ENCODE assay signal across 19 cellular contexts in genomic region chr3:14766428-14767244, GRCh38. TPM values are rescaled to one million over a fixed set of nuclear protein-coding genes. Genes with fewer than 3 reads are reported as not detected.
"Had no signal": no experiment of that assay in that cellular context is flagged by ENCODE, and none has a peak within 500 bp of the region (broad histone marks: within the 10 kb centered on the region; RNA-seq: fewer than 3 reads in every experiment).

No MANE protein-coding gene starts in this region.

- H3K4me3 Mint-ChIP-seq: activated CD4-positive, alpha-beta memory T cell treated with anti-CD3 and anti-CD28 coated beads, Interleukin-2, amount 10 ng/mL, durations not matched to agents 7 days and 5 days; activated T-cell treated with anti-CD3 and anti-CD28 coated beads, Interleukin-2, amount 50 U/mL, for 4 hours; nephron; WTC11 had no signal

- H3K4me1 Mint-ChIP-seq: nephron, WTC11 had no signal

- H3K27ac ChIP-seq: body of pancreas, colonic mucosa, psoas muscle, sigmoid colon, thyroid gland, uterus had no signal

- H3K4me1 ChIP-seq: body of pancreas, colonic mucosa, psoas muscle, sigmoid colon, uterus had no signal

- DNase-seq: activated CD4-positive, alpha-beta memory T cell treated with anti-CD3 and anti-CD28 coated beads, Interleukin-2, amount 10 ng/mL, durations not matched to agents 7 days and 5 days; activated CD4-positive, alpha-beta T cell treated with anti-CD3 and anti-CD28 coated beads for 4 hours; activated T-cell treated with anti-CD3 and anti-CD28 coated beads, Interleukin-2, amount 50 U/mL, for 4 hours; amygdala; body of pancreas; caudate nucleus; colonic mucosa; hypothalamus; mesendoderm; psoas muscle; sigmoid colon; stimulated activated CD4-positive, alpha-beta T cell treated with anti-CD3 and anti-CD28 coated beads, Interleukin-1b, Interleukin-23, amount 100 ng/mL, for 48 hours; T-helper 2 cell; uterus had no signal

- H3K36me3 Mint-ChIP-seq: WTC11 had no signal

- ATAC-seq: activated naive CD4-positive, alpha-beta T cell treated with anti-CD3 and anti-CD28 coated beads, Interleukin-2, amount 50 U/mL, for 72 hours; body of pancreas; esophagus mucosa; psoas muscle; WTC11 had no signal

- H3K27ac Mint-ChIP-seq: activated CD4-positive, alpha-beta memory T cell treated with anti-CD3 and anti-CD28 coated beads, Interleukin-2, amount 10 ng/mL, durations not matched to agents 7 days and 5 days; activated naive CD4-positive, alpha-beta T cell treated with anti-CD3 and anti-CD28 coated beads, Interleukin-2, amount 50 U/mL, for 72 hours; nephron; WTC11 had no signal

- H3K9me3 Mint-ChIP-seq: activated CD4-positive, alpha-beta memory T cell treated with anti-CD3 and anti-CD28 coated beads, Interleukin-2, amount 10 ng/mL, durations not matched to agents 7 days and 5 days; activated naive CD4-positive, alpha-beta T cell treated with anti-CD3 and anti-CD28 coated beads, Interleukin-2, amount 50 U/mL, for 72 hours; activated T-cell treated with anti-CD3 and anti-CD28 coated beads, Interleukin-2, amount 50 U/mL, for 4 hours; WTC11 had no signal

- H3K4me3 ChIP-seq: body of pancreas, colonic mucosa, psoas muscle, sigmoid colon, thyroid gland, uterus had no signal

- H3K9me3 ChIP-seq: body of pancreas, colonic mucosa, psoas muscle, sigmoid colon, thyroid gland, uterus had no signal

- H3K36me3 ChIP-seq: colonic mucosa, sigmoid colon, thyroid gland, uterus had no signal

- H3K27me3 ChIP-seq: body of pancreas, colonic mucosa, sigmoid colon, thyroid gland, uterus had no signal

- H3K27me3 Mint-ChIP-seq: activated CD4-positive, alpha-beta memory T cell treated with anti-CD3 and anti-CD28 coated beads, Interleukin-2, amount 10 ng/mL, durations not matched to agents 7 days and 5 days had no signal

RNA-seq across cellular contexts. Expression of gene FGD5, which starts 52.1 kb away (rescaled TPM):
- total RNA-seq: activated naive CD4-positive, alpha-beta T cell treated with anti-CD3 and anti-CD28 coated beads, Interleukin-2, amount 50 U/mL, for 72 hours had no signal
